8 cellular contexts compared by ENCODE assay signal in the genomic region with DNA sequence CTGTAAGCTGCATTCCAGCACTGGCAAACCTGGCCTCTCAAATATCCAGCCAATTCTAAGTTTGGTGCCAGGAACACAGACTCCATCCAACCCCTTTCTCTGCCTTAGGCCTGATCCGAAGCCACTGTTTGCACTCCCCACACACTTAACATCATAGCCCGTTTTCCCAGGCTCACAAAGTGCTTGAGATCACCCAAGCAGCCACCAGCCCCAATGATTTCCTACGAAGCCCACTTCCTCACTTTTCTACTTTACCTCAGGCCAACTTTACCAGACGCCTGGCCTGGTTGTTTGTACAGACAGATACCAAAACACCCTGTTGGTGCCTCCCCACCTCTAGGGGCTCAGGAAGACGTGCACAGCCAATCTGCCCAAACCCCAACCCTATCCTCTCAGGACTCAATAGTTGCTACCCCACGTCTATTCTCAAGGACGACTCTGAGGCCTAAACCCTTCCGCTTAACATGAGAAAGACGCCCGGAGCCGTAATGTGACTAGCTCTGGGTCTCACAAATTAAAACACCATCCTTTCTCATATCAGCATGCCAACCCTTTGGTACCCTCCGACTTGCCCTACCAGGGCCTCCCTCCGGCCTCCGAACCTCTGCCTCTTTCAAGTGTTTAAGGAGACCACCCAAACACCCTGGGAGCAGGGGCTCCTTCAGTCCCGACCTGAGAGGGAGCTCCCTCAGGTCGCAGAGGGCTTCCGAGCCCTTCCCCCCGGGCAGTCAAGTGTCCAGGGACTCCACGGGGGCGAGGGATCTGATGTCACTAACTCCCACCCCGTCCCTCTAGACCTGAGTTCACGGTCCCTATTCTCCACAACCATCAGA. TPM values are rescaled to one million over a fixed set of nuclear protein-coding genes. Genes with fewer than 3 reads are reported as not detected.
A peak's percentile ranks its signal among the peaks of the same experiment; 100 is the strongest.
DNase-seq lines count a peak whose midpoint lies in the region; ATAC-seq and TF ChIP-seq lines count a peak whose summit lies in the region.

No MANE protein-coding gene starts in this region.

- no peak for DNase-seq in HCT116 (ENCODE audit: low read depth, low spot score)
- no peak for DNase-seq in astrocyte of the spinal cord (ENCODE audit: low read depth, low spot score)
- peak; percentile 61 for DNase-seq in islet precursor cell
- DNase-seq in MV-4-11 (lab: John Stamatoyannopoulos, UW), result no peak
- no peak for DNase-seq in stimulated activated CD4-positive, alpha-beta T cell treated with anti-CD3 and anti-CD28 coated beads, Interleukin-2, amount 100 ng/mL, for 48 hours

- in situ Hi-C loops in astrocyte of the spinal cord (cut with HindIII; ENCODE audit: low sequenced_read_pairs), result no loop called here

- no peaks in the 10 kb centered on the region for H3K27me3 ChIP-seq in HCT116 (ENCODE audit: insufficient read depth, low read length)
- peaks cover 0 to 5% (median 0%) of the 10 kb centered on the region in 5 donors for H3K27me3 ChIP-seq in subcutaneous abdominal adipose tissue (ENCODE audit: control insufficient read depth in 5 of 5, insufficient read depth in 4 of 5, low read length in 5 of 5)

- intact Hi-C loops in HCT116 (cut with micrococcal nuclease), result loop anchor here (1.0 to 2.0 kb wide), 2 partner anchors 16 to 35 kb away; no protein-coding TSS in a partner anchor

- POLR2A ChIA-PET in HCT116 (lab: Charles Lee), result interaction anchor here (1.2 to 9.4 kb wide), 4 partner anchors 17 to 71 kb away, joined by 3 to 95 read pairs (median 10); a partner anchor contains a TSS

- peak overlapping the region; percentile 87 to 95 for H3K4me3 ChIP-seq in HCT116 (replicated peaks in 1 of 2; ENCODE audit: low read depth in 1 of 2, low read length in 2 of 2)
- peak overlapping the region; percentile 73 for H3K4me3 ChIP-seq in astrocyte of the spinal cord (ENCODE audit: low read depth, low read length)
- H3K4me3 ChIP-seq in subcutaneous abdominal adipose tissue (ENCODE audit: low read depth in 1 of 5, low read length in 5 of 5), result peak overlapping the region; percentile 97 to 100 (median 100)

- ATAC-seq in HCT116, result no peak; the same call in 1 of the 2 replicates
- ATAC-seq in HG02623 (IDR thresholded peaks at IDR 0.05; ENCODE audit: unreplicated experiment), result no peak
- no peak for ATAC-seq in GM19324 (IDR thresholded peaks at IDR 0.05; ENCODE audit: low FRiP score, unreplicated experiment)

- TF ChIP-seq CTCF in HCT116 (IDR thresholded peaks at IDR 0.05 in 2 of 3, conservative IDR thresholded peaks at IDR 0.05 in 1 of 3; ENCODE audit: borderline replicate concordance in 1 of 3, insufficient read depth in 1 of 3, low read depth in 2 of 3, low read length in 2 of 3), result no peak
- TF ChIP-seq CTCF in astrocyte of the spinal cord (IDR thresholded peaks at IDR 0.05; ENCODE audit: low read depth, low read length), result no peak

- H3K36me3 ChIP-seq in HCT116 (ENCODE audit: control insufficient read depth in 1 of 2, insufficient read depth in 2 of 2, low read length in 2 of 2) (peaks cover 4 to 12% of the 10 kb centered on the region in 2 experiments; a peak in 3 of 4 replicates), subcutaneous abdominal adipose tissue (ENCODE audit: control insufficient read depth in 5 of 5, insufficient read depth in 5 of 5, low read length in 5 of 5) (peaks cover 2 to 22% (median 18%) of the 10 kb centered on the region in 5 donors)

- H4K20me1 ChIP-seq in HCT116 (ENCODE audit: insufficient read depth), result no peaks in the 10 kb centered on the region

- TF ChIP-seq POLR2A in HCT116 (IDR thresholded peaks at IDR 0.05; ENCODE audit: borderline replicate concordance, extremely low read depth, insufficient read depth, insufficient read length), result no peak

- H3K4me1 ChIP-seq in HCT116 (ENCODE audit: control insufficient read depth in 1 of 2, insufficient read depth in 2 of 2, low read length in 2 of 2) (peaks cover 48 to 94% of the 10 kb centered on the region in 2 experiments), subcutaneous abdominal adipose tissue (ENCODE audit: control insufficient read depth in 5 of 5, insufficient read depth in 5 of 5, low read length in 5 of 5) (peaks cover 27 to 72% (median 58%) of the 10 kb centered on the region in 5 donors)

- H3K79me2 ChIP-seq in HCT116 (ENCODE audit: insufficient read depth, low read length), result peaks cover 60% of the 10 kb centered on the region

- no peak for TF ChIP-seq RAD21 in HCT116 (IDR thresholded peaks at IDR 0.05; ENCODE audit: low read depth)

- no peak overlapping the region for H2AFZ ChIP-seq in HCT116 (ENCODE audit: low read depth, low read length, poor library complexity, severe bottlenecking)

- no peaks in the 10 kb centered on the region for H3K9me2 ChIP-seq in HCT116 (ENCODE audit: insufficient read depth)

- H3K9me3 ChIP-seq in HCT116 (ENCODE audit: control insufficient read depth in 1 of 2, insufficient read depth in 1 of 2, low read depth in 1 of 2, low read length in 2 of 2) (no peaks in the 10 kb centered on the region), subcutaneous abdominal adipose tissue (ENCODE audit: control insufficient read depth in 5 of 5, low read length in 5 of 5) (peaks cover 0 to 2% (median 0%) of the 10 kb centered on the region in 5 donors)

- RAD21 ChIA-PET in HCT116 (lab: Charles Lee; ENCODE audit: low non-redundant PET in 1 of 2, low total read pairs in 2 of 2, uncharacterized antibody in 2 of 2, unreplicated experiment in 2 of 2), result no interaction called here

- BruUV-seq in HCT116 (replicated peaks; lab: Mats Ljungman, UMichigan), result TSS peak; percentile 59

- H3K27ac ChIP-seq in HCT116 (ENCODE audit: low read depth, low read length), result peak overlapping the region; percentile 56
- H3K27ac ChIP-seq in subcutaneous abdominal adipose tissue (ENCODE audit: low read depth, low read length), result peak overlapping the region; percentile 97

- H3K9ac ChIP-seq in HCT116 (ENCODE audit: low read length) (peak overlapping the region; percentile 99), subcutaneous abdominal adipose tissue (ENCODE audit: low read length in 5 of 5) (peak overlapping the region; percentile 88 to 99 (median 95))

- peak overlapping the region; percentile 100 for H3K4me2 ChIP-seq in HCT116 (ENCODE audit: low read length)

- CTCF ChIA-PET in HCT116 (lab: Charles Lee), result interaction anchor here (1.2 kb wide), 1 partner anchor 16 kb away, joined by 4 read pairs; no protein-coding TSS in a partner anchor

TF ChIP-seq in HCT116, 20 proteins besides CTCF, POLR2A, EP300 and RAD21 (continues in another document):
- TF ChIP-seq ZNF274 (IDR thresholded peaks at IDR 0.05; ENCODE audit: low read depth, low read length), result no peak
- no peak for TF ChIP-seq EZH2phosphoT487 (IDR thresholded peaks at IDR 0.05; ENCODE audit: borderline replicate concordance)
- no peak for TF ChIP-seq ZFX (IDR thresholded peaks at IDR 0.05)
- no peak for TF ChIP-seq FOSL1 (IDR thresholded peaks at IDR 0.05; ENCODE audit: low read depth)
- TF ChIP-seq SIN3A (IDR thresholded peaks at IDR 0.05; ENCODE audit: low read depth), result no peak
- no peak for TF ChIP-seq POLR2AphosphoS5 (IDR thresholded peaks at IDR 0.05; ENCODE audit: low read depth, low read length)
- no peak for TF ChIP-seq ELF1 (IDR thresholded peaks at IDR 0.05; ENCODE audit: borderline replicate concordance, low read depth)
- TF ChIP-seq TCF7L2 (IDR thresholded peaks at IDR 0.05; ENCODE audit: borderline replicate concordance, extremely low read depth, insufficient read depth, insufficient read length), result no peak
- TF ChIP-seq, protein P1, sequence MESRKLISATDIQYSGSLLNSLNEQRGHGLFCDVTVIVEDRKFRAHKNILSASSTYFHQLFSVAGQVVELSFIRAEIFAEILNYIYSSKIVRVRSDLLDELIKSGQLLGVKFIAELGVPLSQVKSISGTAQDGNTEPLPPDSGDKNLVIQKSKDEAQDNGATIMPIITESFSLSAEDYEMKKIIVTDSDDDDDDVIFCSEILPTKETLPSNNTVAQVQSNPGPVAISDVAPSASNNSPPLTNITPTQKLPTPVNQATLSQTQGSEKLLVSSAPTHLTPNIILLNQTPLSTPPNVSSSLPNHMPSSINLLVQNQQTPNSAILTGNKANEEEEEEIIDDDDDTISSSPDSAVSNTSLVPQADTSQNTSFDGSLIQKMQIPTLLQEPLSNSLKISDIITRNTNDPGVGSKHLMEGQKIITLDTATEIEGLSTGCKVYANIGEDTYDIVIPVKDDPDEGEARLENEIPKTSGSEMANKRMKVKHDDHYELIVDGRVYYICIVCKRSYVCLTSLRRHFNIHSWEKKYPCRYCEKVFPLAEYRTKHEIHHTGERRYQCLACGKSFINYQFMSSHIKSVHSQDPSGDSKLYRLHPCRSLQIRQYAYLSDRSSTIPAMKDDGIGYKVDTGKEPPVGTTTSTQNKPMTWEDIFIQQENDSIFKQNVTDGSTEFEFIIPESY (IDR thresholded peaks at IDR 0.05; ENCODE audit: extremely low read depth, insufficient replicate concordance, low read length), result no peak
- no peak for TF ChIP-seq CBX3 (IDR thresholded peaks at IDR 0.05; ENCODE audit: low read depth)
- no peak for TF ChIP-seq SP1 (IDR thresholded peaks at IDR 0.05; ENCODE audit: low read depth)
- TF ChIP-seq JUND (IDR thresholded peaks at IDR 0.05), result no peak
- no peak for TF ChIP-seq EZH2 (IDR thresholded peaks at IDR 0.05)
- TF ChIP-seq, protein P2, sequence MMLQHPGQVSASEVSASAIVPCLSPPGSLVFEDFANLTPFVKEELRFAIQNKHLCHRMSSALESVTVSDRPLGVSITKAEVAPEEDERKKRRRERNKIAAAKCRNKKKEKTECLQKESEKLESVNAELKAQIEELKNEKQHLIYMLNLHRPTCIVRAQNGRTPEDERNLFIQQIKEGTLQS (IDR thresholded peaks at IDR 0.05), result no peak

RNA-seq across cellular contexts. Expression of a gene that starts 3.4 kb away (rescaled TPM):
- total RNA-seq in HCT116 (2021; ENCODE audit: unreplicated experiment), result 87.6 TPM
- 102 and 166 TPM in 2 replicates for polyA plus RNA-seq in HCT116 (2012)

RNA-seq across cellular contexts. Expression of a gene that starts 7.2 kb away (rescaled TPM):
- 35.9 TPM for total RNA-seq in HCT116 (2021; ENCODE audit: unreplicated experiment)
- 44.1 and 53.0 TPM in 2 replicates for polyA plus RNA-seq in HCT116 (2012)

RNA-seq across cellular contexts. Expression of a gene that starts 20.6 kb away (rescaled TPM):
- total RNA-seq in HCT116 (2021; ENCODE audit: unreplicated experiment), result 30.1 TPM
- 30.8 and 40.9 TPM in 2 replicates for polyA plus RNA-seq in HCT116 (2012)

RNA-seq across cellular contexts. Expression of a gene that starts 31.7 kb away (rescaled TPM):
- 0.61 TPM for total RNA-seq in HCT116 (2021; ENCODE audit: unreplicated experiment)
- polyA plus RNA-seq in HCT116 (2012), result 0.10 and 0.12 TPM in 2 replicates

RNA-seq across cellular contexts. Expression of a gene that starts 34.4 kb away (rescaled TPM):
- total RNA-seq in HCT116 (2021; ENCODE audit: unreplicated experiment), result 6.4 TPM
- 4.7 and 5.4 TPM in 2 replicates for polyA plus RNA-seq in HCT116 (2012)
